Comparison of ENCODE assay signal across 2 cellular contexts in the genomic region with DNA sequence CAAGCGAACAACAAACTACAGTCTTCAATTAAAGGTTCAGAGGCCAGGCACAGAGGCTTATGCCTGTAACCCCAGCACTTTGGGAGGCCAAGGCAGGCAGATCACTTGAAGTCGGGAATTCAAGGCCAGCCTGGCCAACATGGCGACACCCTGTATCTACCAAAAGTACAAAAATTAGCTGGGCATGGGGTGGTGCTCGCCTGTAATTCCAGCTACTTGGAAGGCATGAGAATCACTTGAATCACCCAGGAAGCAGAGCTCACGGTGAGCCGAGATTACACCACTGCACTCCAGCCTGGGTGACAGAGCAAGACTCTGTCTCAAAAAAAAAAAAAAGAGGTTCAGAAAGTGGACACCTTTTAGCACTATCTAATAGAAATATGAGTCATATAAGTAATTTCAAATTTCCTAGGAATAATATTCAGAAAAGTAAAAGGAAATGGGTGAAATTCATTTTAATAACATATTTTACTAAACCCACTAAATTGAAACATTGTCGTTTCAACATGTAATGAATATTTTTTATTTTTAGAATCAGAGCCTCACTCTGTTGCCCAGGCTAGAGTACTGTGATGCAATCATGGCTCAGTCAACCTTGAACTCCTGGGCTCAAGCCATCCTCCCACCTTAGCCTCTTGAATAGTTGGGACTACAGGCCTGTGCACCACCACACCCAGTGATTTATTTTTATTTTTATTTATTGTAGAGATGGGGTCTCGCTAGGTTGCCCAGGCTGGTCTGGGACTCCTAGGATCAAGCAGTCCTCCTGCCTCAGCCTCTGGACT.
TF ChIP-seq lines count a peak whose summit lies in the region.

No MANE protein-coding gene starts in this region.

TF ChIP-seq in IMR-90, 13 proteins besides CTCF, POLR2A, EP300 and RAD21:
- peak; percentile 53 for TF ChIP-seq CEBPB (IDR thresholded peaks at IDR 0.05; ENCODE audit: low read depth, low read length)
- TF ChIP-seq MXI1 (IDR thresholded peaks at IDR 0.05; ENCODE audit: borderline replicate concordance, low read depth, low read length): no peak

TF ChIP-seq in GM12878, 131 proteins besides CTCF, POLR2A, EP300 and RAD21:
- TF ChIP-seq POU2F2 (IDR thresholded peaks at IDR 0.05; ENCODE audit: borderline replicate concordance, low read depth, low read length): no peak
- no peak for TF ChIP-seq STAT1 (conservative IDR thresholded peaks at IDR 0.05)
- TF ChIP-seq NFYA (IDR thresholded peaks at IDR 0.05; ENCODE audit: borderline replicate concordance, low read depth, low read length): no peak
- TF ChIP-seq NFXL1 (IDR thresholded peaks at IDR 0.05; ENCODE audit: borderline replicate concordance): no peak
